20 cellular contexts compared by ENCODE assay signal in genomic region chr7:155701972-155702544, GRCh38. TPM values are rescaled to one million over a fixed set of nuclear protein-coding genes. Genes with fewer than 3 reads are reported as not detected.
A peak's percentile ranks its signal among the peaks of the same experiment; 100 is the strongest.
DNase-seq lines count a peak whose midpoint lies in the region; ATAC-seq and TF ChIP-seq lines count a peak whose summit lies in the region.
"Had no signal": no experiment of that assay in that cellular context is flagged by ENCODE, and none has a peak within 500 bp of the region (broad histone marks: within the 10 kb centered on the region; RNA-seq: fewer than 3 reads in every experiment).

No MANE protein-coding gene starts in this region.

- H3K27ac Mint-ChIP-seq in T-helper 1 cell treated with Interleukin-12 subunit alpha and Interleukin-12 subunit beta and Interleukin-4 antibody, amounts not matched to agents 30 μg/mL and 1 μg/mL, for 36 hours: peak overlapping the region; percentile 16
- no peak overlapping the region for H3K27ac Mint-ChIP-seq in HFFc6
- H3K27ac Mint-ChIP-seq in activated T-helper 17 cell treated with anti-CD3 and anti-CD28 coated beads, Interleukin-2, amount 50 U/mL, for 72 hours: peak overlapping the region; percentile 65
- H3K27ac Mint-ChIP-seq in type B pancreatic cell: no peak overlapping the region

- TF ChIP-seq CTCF in HFFc6 (IDR thresholded peaks at IDR 0.05): peak; percentile 45; the same call in 1 of the 2 replicates
- TF ChIP-seq CTCF in fibroblast of pulmonary artery (IDR thresholded peaks at IDR 0.05; ENCODE audit: low read length, missing control alignments): peak; percentile 14
- TF ChIP-seq CTCF in type B pancreatic cell (conservative IDR thresholded peaks at IDR 0.05): no peak

- H3K9me3 Mint-ChIP-seq in T-helper 1 cell treated with Interleukin-12 subunit alpha and Interleukin-12 subunit beta and Interleukin-4 antibody, amounts not matched to agents 30 μg/mL and 1 μg/mL, for 36 hours: no peaks in the 10 kb centered on the region
- no peaks in the 10 kb centered on the region for H3K9me3 Mint-ChIP-seq in HFFc6
- no peaks in the 10 kb centered on the region for H3K9me3 Mint-ChIP-seq in activated T-helper 17 cell treated with anti-CD3 and anti-CD28 coated beads, Interleukin-2, amount 50 U/mL, for 72 hours
- H3K9me3 Mint-ChIP-seq in type B pancreatic cell: no peaks in the 10 kb centered on the region
- H3K9me3 Mint-ChIP-seq: activated naive CD8-positive, alpha-beta T cell treated with anti-CD3 and anti-CD28 coated beads, Interleukin-2, amount 10 ng/mL, durations not matched to agents 7 days and 5 days had no signal

- no peak for DNase-seq in T-helper 1 cell
- DNase-seq in HFFc6: peak; percentile 4
- DNase-seq in fibroblast of pulmonary artery (ENCODE audit: low read depth): peak; percentile 17
- no peak for DNase-seq in activated CD8-positive, alpha-beta memory T cell treated with anti-CD3 and anti-CD28 coated beads for 24 hours
- no peak for DNase-seq in type B pancreatic cell (ENCODE audit: extremely low spot score, unreplicated experiment)
- no peak for DNase-seq in midbrain (lab: John Stamatoyannopoulos, UW)
- DNase-seq: 8988T; activated naive CD8-positive, alpha-beta T cell treated with anti-CD3 and anti-CD28 coated beads, Interleukin-2, amount 10 ng/mL, durations not matched to agents 7 days and 5 days; central memory CD4-positive, alpha-beta T cell; glutamatergic neuron; mesendoderm; NCI-H1436 treated with DMSO at 0.1 percent for 48 hours; NCI-H2227 treated with DMSO at 0.1 percent for 48 hours; nucleus accumbens; right lobe of liver; SJCRH30; stimulated activated CD4-positive, alpha-beta T cell treated with anti-CD3 and anti-CD28 coated beads, Interleukin-2, amount 100 ng/mL, for 24 hours had no signal

- H3K4me3 ChIP-seq in fibroblast of pulmonary artery (replicated peaks; ENCODE audit: low read depth, low read length): no peak overlapping the region
- H3K4me3 ChIP-seq: right lobe of liver, SJCRH30, thoracic aorta had no signal

- ATAC-seq in activated T-helper 17 cell treated with anti-CD3 and anti-CD28 coated beads, Interleukin-2, amount 50 U/mL, for 72 hours (replicated peaks): peak; percentile 40
- ATAC-seq: right lobe of liver had no signal

- H3K27me3 Mint-ChIP-seq in T-helper 1 cell treated with Interleukin-12 subunit alpha and Interleukin-12 subunit beta and Interleukin-4 antibody, amounts not matched to agents 30 μg/mL and 1 μg/mL, for 36 hours (ENCODE audit: low read depth): no peaks in the 10 kb centered on the region
- no peaks in the 10 kb centered on the region; the same call in none of the 2 replicates for H3K27me3 Mint-ChIP-seq in HFFc6 (ENCODE audit: insufficient read depth)
- no peaks in the 10 kb centered on the region for H3K27me3 Mint-ChIP-seq in activated T-helper 17 cell treated with anti-CD3 and anti-CD28 coated beads, Interleukin-2, amount 50 U/mL, for 72 hours
- H3K27me3 Mint-ChIP-seq in type B pancreatic cell: no peaks in the 10 kb centered on the region
- H3K27me3 Mint-ChIP-seq: activated naive CD8-positive, alpha-beta T cell treated with anti-CD3 and anti-CD28 coated beads, Interleukin-2, amount 10 ng/mL, durations not matched to agents 7 days and 5 days had no signal

- peaks cover 18% of the 10 kb centered on the region for H3K4me1 Mint-ChIP-seq in T-helper 1 cell treated with Interleukin-12 subunit alpha and Interleukin-12 subunit beta and Interleukin-4 antibody, amounts not matched to agents 30 μg/mL and 1 μg/mL, for 36 hours (ENCODE audit: low read depth)
- H3K4me1 Mint-ChIP-seq in HFFc6 (ENCODE audit: low read depth) (peaks cover 19% of the 10 kb centered on the region), type B pancreatic cell (ENCODE audit: unreplicated experiment) (peaks cover 15% of the 10 kb centered on the region)
- H3K4me1 Mint-ChIP-seq in activated T-helper 17 cell treated with anti-CD3 and anti-CD28 coated beads, Interleukin-2, amount 50 U/mL, for 72 hours: peaks cover 22% of the 10 kb centered on the region

- H3K4me3 Mint-ChIP-seq in T-helper 1 cell treated with Interleukin-12 subunit alpha and Interleukin-12 subunit beta and Interleukin-4 antibody, amounts not matched to agents 30 μg/mL and 1 μg/mL, for 36 hours: no peak overlapping the region
- no peak overlapping the region for H3K4me3 Mint-ChIP-seq in HFFc6
- no peak overlapping the region for H3K4me3 Mint-ChIP-seq in activated T-helper 17 cell treated with anti-CD3 and anti-CD28 coated beads, Interleukin-2, amount 50 U/mL, for 72 hours
- H3K4me3 Mint-ChIP-seq in type B pancreatic cell: no peak overlapping the region
- H3K4me3 Mint-ChIP-seq: activated naive CD8-positive, alpha-beta T cell treated with anti-CD3 and anti-CD28 coated beads, Interleukin-2, amount 10 ng/mL, durations not matched to agents 7 days and 5 days had no signal

- H3K36me3 Mint-ChIP-seq in T-helper 1 cell treated with Interleukin-12 subunit alpha and Interleukin-12 subunit beta and Interleukin-4 antibody, amounts not matched to agents 30 μg/mL and 1 μg/mL, for 36 hours (ENCODE audit: low read depth): peaks cover 34% of the 10 kb centered on the region
- H3K36me3 Mint-ChIP-seq in HFFc6 (ENCODE audit: low read depth): peaks cover 19% of the 10 kb centered on the region
- no peaks in the 10 kb centered on the region for H3K36me3 Mint-ChIP-seq in activated T-helper 17 cell treated with anti-CD3 and anti-CD28 coated beads, Interleukin-2, amount 50 U/mL, for 72 hours (ENCODE audit: low read depth)
- H3K36me3 Mint-ChIP-seq in type B pancreatic cell: peaks cover 45% of the 10 kb centered on the region

RNA-seq across cellular contexts. Expression of gene RBM33, which starts 57.6 kb away (rescaled TPM):
- 10 to 100 TPM; 31.5 to 38.9 (median 34.5) TPM for total RNA-seq in HFFc6 (2021; fragmentation: NEBNext Ultra II Directional; extraction: Animal tissue kit (Norgen Biotek cat#: 25700))
- 100 to 1,000 TPM in 1 of 2 donors, 10 to 100 TPM in 1; 79.6 to 114 TPM for total RNA-seq in activated T-helper 17 cell treated with anti-CD3 and anti-CD28 coated beads, Interleukin-2, amount 50 U/mL, for 72 hours
- 60.2 and 67.2 TPM in 2 replicates for total RNA-seq in type B pancreatic cell (ENCODE audit: low replicate concordance)

Comparison
In these comparisons a context has a peak if more than half of its experiments do, and no peak if none do; other contexts are left out.
1. H3K27ac Mint-ChIP-seq: peak in T-helper 1 cell treated with Interleukin-12 subunit alpha and Interleukin-12 subunit beta and Interleukin-4 antibody, amounts not matched to agents 30 μg/mL and 1 μg/mL, for 36 hours (single experiment) and activated T-helper 17 cell treated with anti-CD3 and anti-CD28 coated beads, Interleukin-2, amount 50 U/mL, for 72 hours (single experiment); none in HFFc6 (single experiment) and type B pancreatic cell (single experiment).
2. DNase-seq: peak in HFFc6 (single experiment) and fibroblast of pulmonary artery (single experiment); none in T-helper 1 cell (0 of 5), activated CD8-positive, alpha-beta memory T cell treated with anti-CD3 and anti-CD28 coated beads for 24 hours (single experiment), type B pancreatic cell (single experiment) and midbrain (single experiment).